ENCODE assay signal across 8 cellular contexts in the genomic region with DNA sequence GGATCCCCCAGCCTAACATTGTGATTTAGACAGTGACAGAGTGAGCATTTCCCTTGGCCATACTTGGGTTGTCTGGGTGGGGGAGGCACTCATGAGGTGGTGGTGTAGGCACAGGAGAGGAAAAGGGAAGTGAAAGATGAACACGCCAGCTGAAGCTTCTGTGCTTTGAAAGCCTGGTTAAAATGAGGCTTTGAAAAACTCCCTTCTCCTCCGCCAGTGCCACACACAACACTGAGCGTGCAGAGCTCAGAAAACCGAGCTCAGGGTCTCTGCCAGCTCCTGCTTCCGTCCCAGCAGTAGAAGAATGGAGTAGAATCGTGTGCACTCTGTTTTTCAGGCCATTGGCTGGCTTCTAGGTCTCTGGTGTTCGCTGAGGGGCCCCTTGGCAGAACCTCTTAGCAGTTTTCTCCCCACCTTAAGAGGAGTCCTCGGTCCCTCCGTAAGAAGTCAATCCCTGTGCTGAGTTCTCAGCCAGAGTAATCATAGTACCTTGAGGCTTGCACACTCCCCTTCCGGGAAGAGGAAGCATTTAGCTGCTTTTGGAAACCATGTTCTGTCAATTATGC. TPM values are rescaled to one million over a fixed set of nuclear protein-coding genes. Genes with fewer than 3 reads are reported as not detected.
DNase-seq lines count a peak whose midpoint lies in the region; ATAC-seq and TF ChIP-seq lines count a peak whose summit lies in the region.
"Had no signal": no experiment of that assay in that cellular context is flagged by ENCODE, and none has a peak within 500 bp of the region (broad histone marks: within the 10 kb centered on the region; RNA-seq: fewer than 3 reads in every experiment).

No MANE protein-coding gene starts in this region.

- peaks cover 26% of the 10 kb centered on the region for H3K4me1 Mint-ChIP-seq in T-helper 1 cell treated with Interleukin-12 subunit alpha and Interleukin-12 subunit beta and Interleukin-4 antibody, amounts not matched to agents 30 μg/mL and 1 μg/mL, for 36 hours (ENCODE audit: low read depth)
- H3K4me1 Mint-ChIP-seq in effector memory CD8-positive, alpha-beta T cell (ENCODE audit: low read depth in 2 of 2), result peaks cover 17 to 21% of the 10 kb centered on the region in 2 donors

- peak overlapping the region; percentile 79 for H3K4me3 Mint-ChIP-seq in T-helper 1 cell treated with Interleukin-12 subunit alpha and Interleukin-12 subunit beta and Interleukin-4 antibody, amounts not matched to agents 30 μg/mL and 1 μg/mL, for 36 hours
- H3K4me3 Mint-ChIP-seq in effector memory CD8-positive, alpha-beta T cell, result peak overlapping the region; percentile 72 to 73

- no peaks in the 10 kb centered on the region for H3K9me3 ChIP-seq in skeletal muscle tissue (ENCODE audit: control insufficient read depth in 3 of 3, low read length in 3 of 3)

- peak; percentile 69 for TF ChIP-seq POLR2A in GM19193 (IDR thresholded peaks at IDR 0.05; ENCODE audit: extremely low read depth, insufficient read depth, insufficient read length)

- no peaks in the 10 kb centered on the region for H3K27me3 Mint-ChIP-seq in T-helper 1 cell treated with Interleukin-12 subunit alpha and Interleukin-12 subunit beta and Interleukin-4 antibody, amounts not matched to agents 30 μg/mL and 1 μg/mL, for 36 hours (ENCODE audit: low read depth)
- no peaks in the 10 kb centered on the region for H3K27me3 Mint-ChIP-seq in effector memory CD8-positive, alpha-beta T cell

- H3K4me3 ChIP-seq in skeletal muscle tissue (ENCODE audit: low read length in 3 of 3), result peak overlapping the region in 1 of 3 donors; percentile 19

- H3K9me3 Mint-ChIP-seq in T-helper 1 cell treated with Interleukin-12 subunit alpha and Interleukin-12 subunit beta and Interleukin-4 antibody, amounts not matched to agents 30 μg/mL and 1 μg/mL, for 36 hours, result no peaks in the 10 kb centered on the region
- no peaks in the 10 kb centered on the region for H3K9me3 Mint-ChIP-seq in effector memory CD8-positive, alpha-beta T cell

- peak in 1 of 3 experiments; percentile 1 for DNase-seq in effector memory CD8-positive, alpha-beta T cell
- no peak for DNase-seq in occipital lobe (lab: John Stamatoyannopoulos, UW)
- no peak for DNase-seq in iPS-NIHi7 (ENCODE audit: extremely low spot score)

- ATAC-seq in HG03039 (IDR thresholded peaks at IDR 0.05; ENCODE audit: unreplicated experiment), result peak; percentile 81
- peak; percentile 84 for ATAC-seq in effector memory CD8-positive, alpha-beta T cell (replicated peaks)

- H3K36me3 ChIP-seq in skeletal muscle tissue (ENCODE audit: control insufficient read depth in 3 of 3, insufficient read depth in 3 of 3, low read length in 3 of 3), result peaks cover 2 to 12% (median 4%) of the 10 kb centered on the region in 3 donors

- H3K36me3 Mint-ChIP-seq in T-helper 1 cell treated with Interleukin-12 subunit alpha and Interleukin-12 subunit beta and Interleukin-4 antibody, amounts not matched to agents 30 μg/mL and 1 μg/mL, for 36 hours (ENCODE audit: low read depth), result peaks cover 15% of the 10 kb centered on the region
- H3K36me3 Mint-ChIP-seq in effector memory CD8-positive, alpha-beta T cell (ENCODE audit: insufficient read depth), result peaks cover 19% of the 10 kb centered on the region

- H3K27ac ChIP-seq in skeletal muscle tissue (ENCODE audit: low read depth, low read length), result peak overlapping the region; percentile 49

- peak overlapping the region in 1 of 3 donors; percentile 58 for H3K9ac ChIP-seq in skeletal muscle tissue (ENCODE audit: low read depth in 1 of 3, low read length in 3 of 3)

- H3K27ac Mint-ChIP-seq in T-helper 1 cell treated with Interleukin-12 subunit alpha and Interleukin-12 subunit beta and Interleukin-4 antibody, amounts not matched to agents 30 μg/mL and 1 μg/mL, for 36 hours, result peak overlapping the region; percentile 96
- H3K27ac Mint-ChIP-seq in effector memory CD8-positive, alpha-beta T cell, result peak overlapping the region; percentile 69 to 90

- H3K27me3 ChIP-seq in skeletal muscle tissue (ENCODE audit: control insufficient read depth in 3 of 3, insufficient read depth in 3 of 3, low read length in 3 of 3), result no peaks in the 10 kb centered on the region

- peaks cover 22 to 40% (median 28%) of the 10 kb centered on the region in 3 donors for H3K4me1 ChIP-seq in skeletal muscle tissue (ENCODE audit: control insufficient read depth in 3 of 3, insufficient read depth in 3 of 3, low read length in 3 of 3)

RNA-seq across cellular contexts. Expression of a gene that starts 12.9 kb away (rescaled TPM):
- total RNA-seq in skeletal muscle tissue, result 36.0 TPM
- total RNA-seq in occipital lobe, result 36.8 TPM

RNA-seq across cellular contexts. Expression of a gene that starts 39.0 kb away (rescaled TPM):
- 1.6 TPM for total RNA-seq in skeletal muscle tissue
- 1.2 TPM for total RNA-seq in occipital lobe

RNA-seq across cellular contexts. Expression of a gene that starts 45.3 kb away (rescaled TPM):
- total RNA-seq in skeletal muscle tissue (not detected), occipital lobe (not detected)
- total RNA-seq: myocyte had no signal
